Comparison of ENCODE assay signal across 1 cellular context in the genomic region with DNA sequence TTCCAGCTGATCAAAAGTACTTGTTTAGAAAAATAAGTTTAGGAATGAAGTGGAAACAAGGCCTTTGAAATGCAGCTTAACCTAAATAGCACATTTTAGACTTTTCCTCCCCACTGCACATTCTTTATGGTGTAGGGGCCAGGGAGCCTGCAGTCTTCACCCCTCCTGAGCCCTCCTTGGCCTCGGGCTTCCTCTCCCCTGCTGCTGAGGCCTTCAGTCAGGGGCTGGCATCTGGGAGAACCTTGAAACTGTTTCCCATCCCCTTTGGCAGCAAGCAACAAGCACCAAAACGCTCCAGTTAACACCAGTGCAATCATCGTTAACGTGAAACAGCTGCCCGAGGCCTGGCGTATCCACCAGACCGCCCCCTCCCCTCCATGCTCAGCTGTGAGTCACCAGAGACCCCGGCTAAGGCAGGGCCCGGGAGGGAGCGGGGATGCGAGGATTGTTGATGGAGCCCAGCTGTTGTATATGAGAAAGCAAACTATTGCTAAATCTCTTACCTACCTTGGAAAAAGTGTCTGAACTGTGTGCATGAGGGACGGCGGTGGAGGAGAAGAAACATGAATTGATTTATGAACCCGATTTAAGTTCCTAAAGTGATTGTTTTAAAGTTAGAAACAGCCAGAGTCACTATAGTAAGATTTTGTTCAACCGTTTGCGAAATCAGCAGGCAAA.
A peak's percentile ranks its signal among the peaks of the same experiment; 100 is the strongest.
TF ChIP-seq lines count a peak whose summit lies in the region.

No MANE protein-coding gene starts in this region.

TF ChIP-seq in HepG2, 621 proteins besides CTCF, POLR2A, EP300 and RAD21 (continued from another document and continues in another):
- TF ChIP-seq, protein P1, sequence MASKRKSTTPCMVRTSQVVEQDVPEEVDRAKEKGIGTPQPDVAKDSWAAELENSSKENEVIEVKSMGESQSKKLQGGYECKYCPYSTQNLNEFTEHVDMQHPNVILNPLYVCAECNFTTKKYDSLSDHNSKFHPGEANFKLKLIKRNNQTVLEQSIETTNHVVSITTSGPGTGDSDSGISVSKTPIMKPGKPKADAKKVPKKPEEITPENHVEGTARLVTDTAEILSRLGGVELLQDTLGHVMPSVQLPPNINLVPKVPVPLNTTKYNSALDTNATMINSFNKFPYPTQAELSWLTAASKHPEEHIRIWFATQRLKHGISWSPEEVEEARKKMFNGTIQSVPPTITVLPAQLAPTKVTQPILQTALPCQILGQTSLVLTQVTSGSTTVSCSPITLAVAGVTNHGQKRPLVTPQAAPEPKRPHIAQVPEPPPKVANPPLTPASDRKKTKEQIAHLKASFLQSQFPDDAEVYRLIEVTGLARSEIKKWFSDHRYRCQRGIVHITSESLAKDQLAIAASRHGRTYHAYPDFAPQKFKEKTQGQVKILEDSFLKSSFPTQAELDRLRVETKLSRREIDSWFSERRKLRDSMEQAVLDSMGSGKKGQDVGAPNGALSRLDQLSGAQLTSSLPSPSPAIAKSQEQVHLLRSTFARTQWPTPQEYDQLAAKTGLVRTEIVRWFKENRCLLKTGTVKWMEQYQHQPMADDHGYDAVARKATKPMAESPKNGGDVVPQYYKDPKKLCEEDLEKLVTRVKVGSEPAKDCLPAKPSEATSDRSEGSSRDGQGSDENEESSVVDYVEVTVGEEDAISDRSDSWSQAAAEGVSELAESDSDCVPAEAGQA (IDR thresholded peaks at IDR 0.05; ENCODE audit: low read depth) = no peak
- TF ChIP-seq, protein P1 (CRISPR knock-in tag; IDR thresholded peaks at IDR 0.05; ENCODE audit: borderline replicate concordance) = 0 out of 2 replicates have a peak, but pooled peaks have one; percentile 45
- TF ChIP-seq KDM5B (CRISPR knock-in tag; IDR thresholded peaks at IDR 0.05; ENCODE audit: borderline replicate concordance) (peak; percentile 36; the same call in 1 of the 2 replicates), CEBPG (CRISPR knock-in tag; IDR thresholded peaks at IDR 0.05) (peak; percentile 60; the same call in 1 of the 2 replicates), ZBTB7B (CRISPR knock-in tag; IDR thresholded peaks at IDR 0.05) (peak; percentile 37; the same call in 1 of the 2 replicates), SALL1 (CRISPR knock-in tag; IDR thresholded peaks at IDR 0.05) (peak; percentile 77), ZNF18 (CRISPR knock-in tag; IDR thresholded peaks at IDR 0.05; ENCODE audit: insufficient replicate concordance) (peak; percentile 34), IKZF5 (CRISPR knock-in tag; IDR thresholded peaks at IDR 0.05) (peak; percentile 35; the same call in 1 of the 2 replicates), MYPOP (CRISPR knock-in tag; IDR thresholded peaks at IDR 0.05) (peak; percentile 51; the same call in 1 of the 2 replicates), AKAP8 (CRISPR knock-in tag; IDR thresholded peaks at IDR 0.05) (no peak), ZNF44 (CRISPR knock-in tag; IDR thresholded peaks at IDR 0.05) (peak; percentile 43; the same call in 1 of the 2 replicates), TCF12 (IDR thresholded peaks at IDR 0.05) (no peak), TCF12 (CRISPR knock-in tag; IDR thresholded peaks at IDR 0.05) (peak; percentile 13; the same call in 1 of the 2 replicates), MTA1 (CRISPR knock-in tag; IDR thresholded peaks at IDR 0.05; ENCODE audit: borderline replicate concordance) (peak; percentile 81; the same call in 1 of the 2 replicates), ZNF784 (CRISPR knock-in tag; IDR thresholded peaks at IDR 0.05; ENCODE audit: borderline replicate concordance) (peak; percentile 19; the same call in 1 of the 2 replicates), SATB2 (CRISPR knock-in tag; IDR thresholded peaks at IDR 0.05) (0 out of 2 replicates have a peak, but pooled peaks have one; percentile 53), ZFY (CRISPR knock-in tag; IDR thresholded peaks at IDR 0.05) (peak; percentile 57), ATAD3A (CRISPR knock-in tag; IDR thresholded peaks at IDR 0.05) (peak; percentile 38; the same call in 1 of the 2 replicates), ZNF264 (CRISPR knock-in tag; IDR thresholded peaks at IDR 0.05) (no peak), AGO2 (optimal IDR thresholded peaks at IDR 0.05; ENCODE audit: low read depth, low read length) (peak; percentile 88), GATAD2A (CRISPR knock-in tag; IDR thresholded peaks at IDR 0.05) (peak; percentile 67), ZNF512 (CRISPR knock-in tag; IDR thresholded peaks at IDR 0.05) (no peak), FOXA3 (CRISPR knock-in tag; IDR thresholded peaks at IDR 0.05) (peak; percentile 20), CBX1 (IDR thresholded peaks at IDR 0.05; ENCODE audit: low read depth) (peak; percentile 12), KLF12 (CRISPR knock-in tag; IDR thresholded peaks at IDR 0.05; ENCODE audit: borderline replicate concordance) (no peak), ZSCAN20 (CRISPR knock-in tag; IDR thresholded peaks at IDR 0.05; ENCODE audit: borderline replicate concordance) (0 out of 2 replicates have a peak, but pooled peaks have one; percentile 37)
- TF ChIP-seq, protein P2, sequence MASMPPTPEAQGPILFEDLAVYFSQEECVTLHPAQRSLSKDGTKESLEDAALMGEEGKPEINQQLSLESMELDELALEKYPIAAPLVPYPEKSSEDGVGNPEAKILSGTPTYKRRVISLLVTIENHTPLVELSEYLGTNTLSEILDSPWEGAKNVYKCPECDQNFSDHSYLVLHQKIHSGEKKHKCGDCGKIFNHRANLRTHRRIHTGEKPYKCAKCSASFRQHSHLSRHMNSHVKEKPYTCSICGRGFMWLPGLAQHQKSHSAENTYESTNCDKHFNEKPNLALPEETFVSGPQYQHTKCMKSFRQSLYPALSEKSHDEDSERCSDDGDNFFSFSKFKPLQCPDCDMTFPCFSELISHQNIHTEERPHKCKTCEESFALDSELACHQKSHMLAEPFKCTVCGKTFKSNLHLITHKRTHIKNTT (CRISPR knock-in tag; IDR thresholded peaks at IDR 0.05) = no peak
- TF ChIP-seq, protein P3, sequence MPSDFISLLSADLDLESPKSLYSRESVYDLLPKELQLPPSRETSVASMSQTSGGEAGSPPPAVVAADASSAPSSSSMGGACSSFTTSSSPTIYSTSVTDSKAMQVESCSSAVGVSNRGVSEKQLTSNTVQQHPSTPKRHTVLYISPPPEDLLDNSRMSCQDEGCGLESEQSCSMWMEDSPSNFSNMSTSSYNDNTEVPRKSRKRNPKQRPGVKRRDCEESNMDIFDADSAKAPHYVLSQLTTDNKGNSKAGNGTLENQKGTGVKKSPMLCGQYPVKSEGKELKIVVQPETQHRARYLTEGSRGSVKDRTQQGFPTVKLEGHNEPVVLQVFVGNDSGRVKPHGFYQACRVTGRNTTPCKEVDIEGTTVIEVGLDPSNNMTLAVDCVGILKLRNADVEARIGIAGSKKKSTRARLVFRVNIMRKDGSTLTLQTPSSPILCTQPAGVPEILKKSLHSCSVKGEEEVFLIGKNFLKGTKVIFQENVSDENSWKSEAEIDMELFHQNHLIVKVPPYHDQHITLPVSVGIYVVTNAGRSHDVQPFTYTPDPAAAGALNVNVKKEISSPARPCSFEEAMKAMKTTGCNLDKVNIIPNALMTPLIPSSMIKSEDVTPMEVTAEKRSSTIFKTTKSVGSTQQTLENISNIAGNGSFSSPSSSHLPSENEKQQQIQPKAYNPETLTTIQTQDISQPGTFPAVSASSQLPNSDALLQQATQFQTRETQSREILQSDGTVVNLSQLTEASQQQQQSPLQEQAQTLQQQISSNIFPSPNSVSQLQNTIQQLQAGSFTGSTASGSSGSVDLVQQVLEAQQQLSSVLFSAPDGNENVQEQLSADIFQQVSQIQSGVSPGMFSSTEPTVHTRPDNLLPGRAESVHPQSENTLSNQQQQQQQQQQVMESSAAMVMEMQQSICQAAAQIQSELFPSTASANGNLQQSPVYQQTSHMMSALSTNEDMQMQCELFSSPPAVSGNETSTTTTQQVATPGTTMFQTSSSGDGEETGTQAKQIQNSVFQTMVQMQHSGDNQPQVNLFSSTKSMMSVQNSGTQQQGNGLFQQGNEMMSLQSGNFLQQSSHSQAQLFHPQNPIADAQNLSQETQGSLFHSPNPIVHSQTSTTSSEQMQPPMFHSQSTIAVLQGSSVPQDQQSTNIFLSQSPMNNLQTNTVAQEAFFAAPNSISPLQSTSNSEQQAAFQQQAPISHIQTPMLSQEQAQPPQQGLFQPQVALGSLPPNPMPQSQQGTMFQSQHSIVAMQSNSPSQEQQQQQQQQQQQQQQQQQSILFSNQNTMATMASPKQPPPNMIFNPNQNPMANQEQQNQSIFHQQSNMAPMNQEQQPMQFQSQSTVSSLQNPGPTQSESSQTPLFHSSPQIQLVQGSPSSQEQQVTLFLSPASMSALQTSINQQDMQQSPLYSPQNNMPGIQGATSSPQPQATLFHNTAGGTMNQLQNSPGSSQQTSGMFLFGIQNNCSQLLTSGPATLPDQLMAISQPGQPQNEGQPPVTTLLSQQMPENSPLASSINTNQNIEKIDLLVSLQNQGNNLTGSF (CRISPR knock-in tag; IDR thresholded peaks at IDR 0.05) = peak; percentile 61; the same call in 1 of the 2 replicates
- TF ChIP-seq, protein P4, sequence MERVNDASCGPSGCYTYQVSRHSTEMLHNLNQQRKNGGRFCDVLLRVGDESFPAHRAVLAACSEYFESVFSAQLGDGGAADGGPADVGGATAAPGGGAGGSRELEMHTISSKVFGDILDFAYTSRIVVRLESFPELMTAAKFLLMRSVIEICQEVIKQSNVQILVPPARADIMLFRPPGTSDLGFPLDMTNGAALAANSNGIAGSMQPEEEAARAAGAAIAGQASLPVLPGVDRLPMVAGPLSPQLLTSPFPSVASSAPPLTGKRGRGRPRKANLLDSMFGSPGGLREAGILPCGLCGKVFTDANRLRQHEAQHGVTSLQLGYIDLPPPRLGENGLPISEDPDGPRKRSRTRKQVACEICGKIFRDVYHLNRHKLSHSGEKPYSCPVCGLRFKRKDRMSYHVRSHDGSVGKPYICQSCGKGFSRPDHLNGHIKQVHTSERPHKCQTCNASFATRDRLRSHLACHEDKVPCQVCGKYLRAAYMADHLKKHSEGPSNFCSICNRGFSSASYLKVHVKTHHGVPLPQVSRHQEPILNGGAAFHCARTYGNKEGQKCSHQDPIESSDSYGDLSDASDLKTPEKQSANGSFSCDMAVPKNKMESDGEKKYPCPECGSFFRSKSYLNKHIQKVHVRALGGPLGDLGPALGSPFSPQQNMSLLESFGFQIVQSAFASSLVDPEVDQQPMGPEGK (CRISPR knock-in tag; IDR thresholded peaks at IDR 0.05) = peak; percentile 62
